In the genomic region with DNA sequence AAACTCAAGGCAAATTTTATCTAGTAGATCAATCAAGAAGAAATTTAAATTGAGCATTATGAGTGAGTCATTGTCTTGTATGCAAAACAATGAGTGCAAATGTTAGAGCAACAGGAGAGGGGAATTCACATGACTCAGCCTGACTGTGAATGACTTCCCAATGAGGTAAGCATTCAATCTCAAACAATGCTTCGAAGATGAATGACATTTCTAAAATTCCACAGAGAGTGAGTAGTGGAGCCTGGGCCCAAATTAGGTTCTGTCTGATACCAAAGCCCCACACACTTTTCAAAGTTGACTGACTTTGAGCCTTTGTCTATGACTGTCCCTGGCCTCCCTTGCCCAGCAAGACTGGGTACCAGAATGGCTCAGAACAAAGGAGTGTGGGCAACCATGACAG, we compare ENCODE assay signal across 1 cellular context.
A peak's percentile ranks its signal among the peaks of the same experiment; 100 is the strongest.
TF ChIP-seq lines count a peak whose summit lies in the region.

No MANE protein-coding gene starts in this region.

TF ChIP-seq in IMR-90, 13 proteins besides CTCF, POLR2A, EP300 and RAD21 (continued from another document):
- TF ChIP-seq, protein P1, sequence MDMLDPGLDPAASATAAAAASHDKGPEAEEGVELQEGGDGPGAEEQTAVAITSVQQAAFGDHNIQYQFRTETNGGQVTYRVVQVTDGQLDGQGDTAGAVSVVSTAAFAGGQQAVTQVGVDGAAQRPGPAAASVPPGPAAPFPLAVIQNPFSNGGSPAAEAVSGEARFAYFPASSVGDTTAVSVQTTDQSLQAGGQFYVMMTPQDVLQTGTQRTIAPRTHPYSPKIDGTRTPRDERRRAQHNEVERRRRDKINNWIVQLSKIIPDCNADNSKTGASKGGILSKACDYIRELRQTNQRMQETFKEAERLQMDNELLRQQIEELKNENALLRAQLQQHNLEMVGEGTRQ (IDR thresholded peaks at IDR 0.05; ENCODE audit: low read depth, low read length): no peak
- TF ChIP-seq NFE2L2 (IDR thresholded peaks at IDR 0.05; ENCODE audit: low read depth, low read length) (no peak), FOS (IDR thresholded peaks at IDR 0.05; ENCODE audit: low read depth, low read length) (peak; percentile 78), MXI1 (IDR thresholded peaks at IDR 0.05; ENCODE audit: borderline replicate concordance, low read depth, low read length) (no peak), MAFK (IDR thresholded peaks at IDR 0.05; ENCODE audit: low read depth, low read length) (peak; percentile 22; the same call in 1 of the 2 replicates)
- TF ChIP-seq, protein P2, sequence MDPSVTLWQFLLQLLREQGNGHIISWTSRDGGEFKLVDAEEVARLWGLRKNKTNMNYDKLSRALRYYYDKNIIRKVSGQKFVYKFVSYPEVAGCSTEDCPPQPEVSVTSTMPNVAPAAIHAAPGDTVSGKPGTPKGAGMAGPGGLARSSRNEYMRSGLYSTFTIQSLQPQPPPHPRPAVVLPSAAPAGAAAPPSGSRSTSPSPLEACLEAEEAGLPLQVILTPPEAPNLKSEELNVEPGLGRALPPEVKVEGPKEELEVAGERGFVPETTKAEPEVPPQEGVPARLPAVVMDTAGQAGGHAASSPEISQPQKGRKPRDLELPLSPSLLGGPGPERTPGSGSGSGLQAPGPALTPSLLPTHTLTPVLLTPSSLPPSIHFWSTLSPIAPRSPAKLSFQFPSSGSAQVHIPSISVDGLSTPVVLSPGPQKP (IDR thresholded peaks at IDR 0.05; ENCODE audit: borderline replicate concordance, low read depth, low read length): no peak
